Comparison of ENCODE assay signal across 8 cellular contexts in genomic region chr4:186068581-186069402, GRCh38. TPM values are rescaled to one million over a fixed set of nuclear protein-coding genes. Genes with fewer than 3 reads are reported as not detected.
DNase-seq lines count a peak whose midpoint lies in the region; ATAC-seq, FAIRE-seq and TF ChIP-seq lines count a peak whose summit lies in the region.

Gene TLR3, plus strand, starts transcription at chr4:186069156. Its CDS starts 7,464 bp downstream, at chr4:186076620.

- peak within 1 kb of the TSS; percentile 68 for H3K9ac ChIP-seq in GM23248

- H3K4me1 ChIP-seq in GM23248 (ENCODE audit: insufficient read depth) (no peaks in the 10 kb centered on the region), psoas muscle (no peaks in the 10 kb centered on the region)

- H4K20me1 ChIP-seq in GM23248 (ENCODE audit: insufficient read depth), result no peaks in the 10 kb centered on the region

- H3K27me3 ChIP-seq in GM23248 (replicated peaks; ENCODE audit: insufficient read depth) (no peaks in the 10 kb centered on the region), psoas muscle (ENCODE audit: insufficient read depth in 3 of 3, low read length in 2 of 3) (no peaks in the 10 kb centered on the region)

- H3K4me3 ChIP-seq in GM23248 (peak within 1 kb of the TSS; percentile 84), fibroblast of villous mesenchyme (ENCODE audit: low read depth, low read length) (peak within 1 kb of the TSS; percentile 61), psoas muscle (peak within 1 kb of the TSS; percentile 74)

- no peaks in the 10 kb centered on the region for H3K9me2 ChIP-seq in GM23248 (ENCODE audit: insufficient read depth)

- DNase-seq in GM23248 (peak; percentile 61), T-helper 17 cell (no peak), fibroblast of villous mesenchyme (ENCODE audit: low read depth) (peak; percentile 48), psoas muscle (no peak), NCI-H82 treated with DMSO at 0.1 percent for 48 hours (lab: John Stamatoyannopoulos, UW; ENCODE audit: unreplicated experiment) (no peak)

- WGBS in GM23248 (ENCODE audit: low coverage in 1 of 2, low lambda C conversion rate in 2 of 2, missing lambda C conversion rate in 2 of 2), 2 experiments, result 1 to 2% methylated on average over 12 of the region's 12 CpGs
- 1 to 3% (median 1%) methylated on average over 12 of the region's 12 CpGs for WGBS in psoas muscle, 3 donors

- H3K36me3 ChIP-seq in GM23248 (ENCODE audit: low read depth), result no peaks in the 10 kb centered on the region
- H3K36me3 ChIP-seq in psoas muscle (ENCODE audit: insufficient read depth in 1 of 2, low read depth in 1 of 2), result no peaks in the 10 kb centered on the region

- H3K79me2 ChIP-seq in GM23248 (ENCODE audit: insufficient read depth), result no peaks in the 10 kb centered on the region

- H3K27me3 Mint-ChIP-seq in T-helper 17 cell, result peaks cover 16% of the 10 kb centered on the region

- H3K9me3 ChIP-seq in GM23248 (ENCODE audit: low read depth) (no peaks in the 10 kb centered on the region), T-helper 17 cell (ENCODE audit: control insufficient read depth, low read length, poor library complexity, severe bottlenecking) (no peaks in the 10 kb centered on the region), psoas muscle (no peaks in the 10 kb centered on the region)

- ATAC-seq in T-helper 17 cell, result peak; percentile 46
- peak; percentile 26 to 61 (median 36) for ATAC-seq in psoas muscle
- no peak for ATAC-seq in GM19463 (IDR thresholded peaks at IDR 0.05; ENCODE audit: unreplicated experiment)
- no peak for ATAC-seq in HG02840 (IDR thresholded peaks at IDR 0.05; ENCODE audit: low FRiP score, unreplicated experiment)

- no peak within 1 kb of the TSS for H3K27ac ChIP-seq in GM23248
- H3K27ac ChIP-seq in psoas muscle, result peak within 1 kb of the TSS; percentile 17

- H3F3A ChIP-seq in GM23248 (ENCODE audit: insufficient read depth), result no peaks in the 10 kb centered on the region

- FAIRE-seq in A204.1 (lab: Jason Lieb, UNC), result peak; percentile 49

- peak within 1 kb of the TSS; percentile 93 for H3K27ac Mint-ChIP-seq in T-helper 17 cell

- H3K4me3 Mint-ChIP-seq in T-helper 17 cell, result peak within 1 kb of the TSS; percentile 89

- intact Hi-C loops in psoas muscle (cut with DNase I), result loop anchor here (2.0 to 5.0 kb wide), 3 partner anchors 69 to 129 kb away; partner anchors contain the start of gene CYP4V2 (in 1 of the 2)

- peak within 1 kb of the TSS; percentile 96 for H3K4me2 ChIP-seq in GM23248 (ENCODE audit: unreplicated experiment)

- no peaks in the 10 kb centered on the region for H3K36me3 Mint-ChIP-seq in T-helper 17 cell (ENCODE audit: low read depth)

- H3K4me1 Mint-ChIP-seq in T-helper 17 cell, result peaks cover 19% of the 10 kb centered on the region

- H2AFZ ChIP-seq in GM23248, result peak within 1 kb of the TSS; percentile 96

- in situ Hi-C loops in GM23248 (cut with MboI), result no loop called here

- TF ChIP-seq CTCF in fibroblast of villous mesenchyme (IDR thresholded peaks at IDR 0.05; ENCODE audit: insufficient read depth, low read depth, low read length), result no peak
- TF ChIP-seq CTCF in psoas muscle (IDR thresholded peaks at IDR 0.05), result no peak

RNA-seq across cellular contexts. Expression of gene TLR3, which starts in this region (rescaled TPM):
- total RNA-seq in GM23248 (2014; rRNA removed; shearing (Covaris generic)), result 0.38 and 0.54 TPM in 2 replicates
- polyA plus RNA-seq in GM23248 (2016; fragmentation: Nextera tagmentation; extraction: Ambion mirVana) (0.66 and 0.68 TPM in 2 replicates), psoas muscle (under 1 TPM; 0.49 to 0.66 (median 0.49) TPM)
- total RNA-seq in T-helper 17 cell (1 to 10 TPM in 1 of 2 donors, under 1 TPM in 1; 0.55 to 1.5 TPM), fibroblast of villous mesenchyme (0.43 and 0.97 TPM in 2 replicates), psoas muscle (1 to 10 TPM; 1.0 to 4.0 (median 1.7) TPM)

Comparison
In these comparisons a context has a peak if more than half of its experiments do, and no peak if none do; other contexts are left out.
1. Peak in DNase-seq, H3K4me3 ChIP-seq, H3K9ac ChIP-seq and H3K4me2 ChIP-seq in GM23248; RNA of the gene not detected or under 1 TPM.
2. Peak in DNase-seq and H3K4me3 ChIP-seq in fibroblast of villous mesenchyme; RNA of the gene not detected or under 1 TPM.
3. ATAC-seq: peak in T-helper 17 cell (single experiment) and psoas muscle (4 of 4); none in GM19463 (single experiment) and HG02840 (single experiment).
4. Peak in every context shown above with its lines, with median percentiles within 50 percentile points of each other: H3K4me3 ChIP-seq.